Comparison of ENCODE assay signal across 8 cellular contexts in the genomic region with DNA sequence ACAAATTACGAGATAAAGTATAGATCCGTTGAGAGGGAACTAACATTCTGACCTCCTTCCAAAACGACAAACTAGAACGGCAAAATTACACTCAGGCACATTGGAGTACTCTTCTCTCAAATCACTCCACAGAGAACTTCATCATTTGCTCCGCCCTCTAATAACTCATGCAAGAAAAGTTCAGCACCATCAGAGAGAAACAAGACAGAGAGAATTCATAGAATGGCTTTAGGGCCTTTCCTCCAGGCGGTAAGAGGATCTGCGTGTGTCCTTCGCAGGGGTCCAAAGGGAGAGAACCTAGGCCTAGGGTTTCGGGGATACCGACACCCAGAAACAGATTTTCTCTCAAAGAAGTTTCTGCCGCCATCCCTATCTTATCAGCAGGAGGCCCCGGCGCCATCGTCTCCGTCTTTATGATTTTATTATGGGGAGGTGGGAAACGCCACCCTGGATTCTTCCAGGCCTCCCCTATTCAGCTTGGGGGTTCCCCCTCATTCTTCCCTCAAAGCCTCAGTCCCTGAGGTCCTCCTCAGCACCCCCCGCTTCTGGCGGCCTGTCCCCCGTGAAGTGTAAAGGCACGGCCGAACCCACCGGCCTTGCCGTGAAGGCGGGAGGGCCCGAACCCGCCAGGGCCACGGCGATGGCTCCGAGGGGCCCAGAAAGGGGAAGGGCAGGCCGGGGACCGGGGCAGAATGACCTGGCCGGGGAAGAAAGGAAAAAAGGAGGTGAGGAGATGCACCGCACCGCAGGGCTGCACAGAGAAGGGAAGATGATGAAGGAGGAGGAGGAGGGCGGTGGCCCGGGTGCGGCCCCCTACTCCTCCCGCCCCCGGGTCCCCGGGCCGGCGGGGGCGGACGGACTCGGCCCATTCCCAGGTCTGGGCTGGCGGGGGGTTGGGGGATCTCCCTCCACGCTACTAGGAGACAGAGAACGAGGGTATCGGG. TPM values are rescaled to one million over a fixed set of nuclear protein-coding genes. Genes with fewer than 3 reads are reported as not detected.
DNase-seq lines count a peak whose midpoint lies in the region; ATAC-seq and TF ChIP-seq lines count a peak whose summit lies in the region.

No MANE protein-coding gene starts in this region.

- peak overlapping the region; percentile 90 for H3K4me3 Mint-ChIP-seq in nephron progenitor cell

- H3K4me1 ChIP-seq in vagina: peaks cover 33% of the 10 kb centered on the region

- TF ChIP-seq CTCF in nephron progenitor cell (IDR thresholded peaks at IDR 0.05) (no peak), vagina (IDR thresholded peaks at IDR 0.05) (no peak)

- H3K4me3 ChIP-seq in vagina: peak overlapping the region; percentile 65 to 72

- H3K27ac ChIP-seq in vagina: peak overlapping the region; percentile 91

- H3K36me3 Mint-ChIP-seq in nephron progenitor cell (ENCODE audit: low read depth): peaks cover 30% of the 10 kb centered on the region

- H3K9me3 ChIP-seq in vagina: no peaks in the 10 kb centered on the region

- TF ChIP-seq POLR2A in vagina (IDR thresholded peaks at IDR 0.05): peak in 1 of 2 donors; percentile 24

- H3K27me3 ChIP-seq in vagina: no peaks in the 10 kb centered on the region

- peaks cover 4% of the 10 kb centered on the region for H3K27me3 Mint-ChIP-seq in nephron progenitor cell (ENCODE audit: low read depth, poor library complexity)

- peak; percentile 51 for DNase-seq in Ammon's horn (ENCODE audit: low spot score)
- peak; percentile 21 for DNase-seq in NCI-H82 treated with DMSO at 0.1 percent for 48 hours (lab: John Stamatoyannopoulos, UW; ENCODE audit: unreplicated experiment)
- DNase-seq in activated T-helper 1 cell treated with Interleukin-2 at 50 U/mL for 16 hours (ENCODE audit: low read depth): peak; percentile 1
- DNase-seq in fibroblast of the conjunctiva (ENCODE audit: low read depth): peak; percentile 30
- peak; percentile 44 for DNase-seq in nephron progenitor cell
- no peak for DNase-seq in vagina (ENCODE audit: extremely low spot score in 2 of 2)

- ATAC-seq in GM18868 (IDR thresholded peaks at IDR 0.05; ENCODE audit: unreplicated experiment) (peak; percentile 38), HG03095 (IDR thresholded peaks at IDR 0.05; ENCODE audit: unreplicated experiment) (peak; percentile 36)

- intact Hi-C loops in vagina (cut with DNase I): no loop called here

- H3K36me3 ChIP-seq in vagina: no peaks in the 10 kb centered on the region

- H3K9me3 Mint-ChIP-seq in nephron progenitor cell: no peaks in the 10 kb centered on the region

- peak overlapping the region; percentile 75 for H3K27ac Mint-ChIP-seq in nephron progenitor cell

- peaks cover 30% of the 10 kb centered on the region for H3K4me1 Mint-ChIP-seq in nephron progenitor cell

RNA-seq across cellular contexts. Expression of gene UBXN7, which starts 0.8 kb away (rescaled TPM):
- 29.5 TPM for total RNA-seq in vagina

Comparison
In these comparisons a context has a peak if more than half of its experiments do, and no peak if none do; other contexts are left out.
1. DNase-seq: peak in Ammon's horn (single experiment), NCI-H82 treated with DMSO at 0.1 percent for 48 hours (single experiment), activated T-helper 1 cell treated with Interleukin-2 at 50 U/mL for 16 hours (single experiment), fibroblast of the conjunctiva (single experiment) and nephron progenitor cell (single experiment); none in vagina (0 of 2).